8 cellular contexts compared by ENCODE assay signal in the genomic region with DNA sequence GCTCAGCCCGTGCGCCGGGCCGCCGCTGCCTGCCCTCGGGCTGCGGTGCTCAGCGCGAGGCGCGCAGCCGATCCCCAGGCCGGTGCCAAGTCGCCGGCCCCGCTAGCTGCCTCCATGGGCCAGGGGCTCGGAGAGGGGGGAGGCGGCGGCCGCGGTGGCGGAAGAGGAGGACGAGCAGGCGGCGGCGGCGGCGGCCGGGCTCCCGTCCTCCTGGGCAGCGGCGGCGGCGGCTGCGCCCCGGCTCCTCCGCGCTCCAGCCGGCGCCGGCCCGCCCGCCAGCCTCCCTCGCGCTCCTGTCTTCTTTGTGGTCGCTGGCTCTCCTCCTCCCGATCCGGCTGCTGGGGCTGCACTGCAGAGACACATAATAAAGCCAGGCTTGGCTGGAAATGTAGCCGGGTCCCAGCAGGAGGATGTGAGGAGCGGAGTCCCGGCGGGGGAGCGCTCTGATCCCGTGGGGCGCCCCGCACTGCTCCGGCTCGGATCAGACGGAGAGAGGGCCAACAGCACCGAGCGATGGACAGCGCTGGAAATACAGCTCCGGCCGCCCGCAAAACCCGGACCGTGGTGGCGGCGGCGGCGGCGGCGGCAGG.
DNase-seq lines count a peak whose midpoint lies in the region; TF ChIP-seq lines count a peak whose summit lies in the region.

No MANE protein-coding gene starts in this region.

- H3K27me3 ChIP-seq in Loucy (ENCODE audit: insufficient read depth, low read length, poor library complexity, severe bottlenecking): no peaks in the 10 kb centered on the region
- no peaks in the 10 kb centered on the region for H3K27me3 ChIP-seq in WERI-Rb-1 (ENCODE audit: insufficient read depth, low read depth, severe bottlenecking)

- DNase-seq in GM04503 (ENCODE audit: low read depth) (peak; percentile 19), WERI-Rb-1 (peak; percentile 85), epidermal melanocyte (ENCODE audit: insufficient read length, low spot score) (peak; percentile 69), medulla oblongata (ENCODE audit: extremely low spot score) (peak; percentile 75), stromal cell of bone marrow (ENCODE audit: low read depth) (peak; percentile 59), NCI-H1930 (lab: John Stamatoyannopoulos, UW) (no peak)
- DNase-seq in activated effector memory CD4-positive, alpha-beta T cell treated with anti-CD3 and anti-CD28 coated beads, Interleukin-2, amount 50 U/mL, for 16 hours: no peak

- no peaks in the 10 kb centered on the region; the same call in 1 of the 2 replicates for H3F3A ChIP-seq in Loucy (ENCODE audit: low read depth)

- no peak overlapping the region for H2AFZ ChIP-seq in Loucy (ENCODE audit: low read length)

- H3K9ac ChIP-seq in Loucy (ENCODE audit: low read depth, low read length, poor library complexity, severe bottlenecking): no peak overlapping the region

- H3K9me2 ChIP-seq in Loucy (replicated peaks; ENCODE audit: low read depth, low read length): no peaks in the 10 kb centered on the region

- no peaks in the 10 kb centered on the region for H4K20me1 ChIP-seq in Loucy (ENCODE audit: insufficient read depth, low read length, poor library complexity, severe bottlenecking)

- H3K4me1 ChIP-seq in Loucy (ENCODE audit: insufficient read depth, low read length, poor library complexity, severe bottlenecking): peaks cover 4% of the 10 kb centered on the region

- peak overlapping the region; percentile 82 for H3K4me3 ChIP-seq in Loucy (ENCODE audit: low read length, poor library complexity, severe bottlenecking)
- peak overlapping the region; percentile 51 for H3K4me3 ChIP-seq in WERI-Rb-1 (ENCODE audit: low read depth, low read length)

- H3K36me3 ChIP-seq in Loucy (ENCODE audit: insufficient read depth, low read length) (no peaks in the 10 kb centered on the region), WERI-Rb-1 (no peaks in the 10 kb centered on the region)

- H3K79me2 ChIP-seq in Loucy (ENCODE audit: insufficient read depth, low read length): no peaks in the 10 kb centered on the region

- no peak for TF ChIP-seq CTCF in Loucy (conservative IDR thresholded peaks at IDR 0.05; ENCODE audit: low read length)
- peak; percentile 72 for TF ChIP-seq CTCF in WERI-Rb-1 (IDR thresholded peaks at IDR 0.05; ENCODE audit: low read depth, low read length)

- no peaks in the 10 kb centered on the region for H3K9me3 ChIP-seq in Loucy (ENCODE audit: insufficient read depth, low read depth, low read length)
- no peaks in the 10 kb centered on the region for H3K9me3 ChIP-seq in WERI-Rb-1 (ENCODE audit: severe bottlenecking)

- H3K4me2 ChIP-seq in Loucy (ENCODE audit: low read depth, low read length, poor library complexity, severe bottlenecking): peak overlapping the region; percentile 95

- H3K27ac ChIP-seq in WERI-Rb-1: peak overlapping the region; percentile 93

Comparison
In these comparisons a context has a peak if more than half of its experiments do, and no peak if none do; other contexts are left out.
1. DNase-seq: peak in GM04503 (single experiment), WERI-Rb-1 (single experiment), epidermal melanocyte (single experiment), medulla oblongata (single experiment) and stromal cell of bone marrow (single experiment); none in NCI-H1930 (0 of 2) and activated effector memory CD4-positive, alpha-beta T cell treated with anti-CD3 and anti-CD28 coated beads, Interleukin-2, amount 50 U/mL, for 16 hours (single experiment).